In the genomic region with DNA sequence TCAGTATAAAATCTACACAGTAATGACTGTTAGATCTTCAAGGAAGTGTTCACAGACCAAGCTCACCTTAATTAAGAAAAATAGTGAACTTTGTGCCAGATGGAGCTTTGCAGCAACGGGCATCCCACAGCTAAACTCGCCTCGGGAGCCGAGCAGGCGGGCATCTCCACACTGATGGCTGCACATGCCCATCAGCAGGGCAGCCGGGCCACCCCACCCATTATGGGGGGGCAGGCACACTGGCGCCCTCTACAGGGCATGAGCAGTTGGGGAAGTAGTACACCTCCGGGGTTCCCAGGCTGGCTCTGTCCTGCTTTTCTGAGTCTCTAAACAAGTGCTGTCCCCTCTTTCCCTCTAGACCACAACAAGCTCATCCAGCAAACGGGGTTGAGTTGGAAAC, we compare ENCODE assay signal across 2 cellular contexts.
TF ChIP-seq lines count a peak whose summit lies in the region.

No MANE protein-coding gene starts in this region.

TF ChIP-seq in HEK293T, 16 proteins besides CTCF, POLR2A, EP300 and RAD21:
- TF ChIP-seq FOXA1 (IDR thresholded peaks at IDR 0.05) (no peak), LEF1 (IDR thresholded peaks at IDR 0.05; ENCODE audit: borderline replicate concordance) (no peak), FOXM1 (IDR thresholded peaks at IDR 0.05; ENCODE audit: borderline replicate concordance) (no peak), ARNT (IDR thresholded peaks at IDR 0.05) (no peak), NFRKB (IDR thresholded peaks at IDR 0.05) (no peak), HDGF (IDR thresholded peaks at IDR 0.05; ENCODE audit: borderline replicate concordance) (no peak), BHLHE40 (IDR thresholded peaks at IDR 0.05; ENCODE audit: borderline replicate concordance) (no peak), SUZ12 (IDR thresholded peaks at IDR 0.05) (no peak)
TF ChIP-seq in HEK293T: peak in this region for 0.

TF ChIP-seq in HepG2, 621 proteins besides CTCF, POLR2A, EP300 and RAD21:
- TF ChIP-seq, protein P1, sequence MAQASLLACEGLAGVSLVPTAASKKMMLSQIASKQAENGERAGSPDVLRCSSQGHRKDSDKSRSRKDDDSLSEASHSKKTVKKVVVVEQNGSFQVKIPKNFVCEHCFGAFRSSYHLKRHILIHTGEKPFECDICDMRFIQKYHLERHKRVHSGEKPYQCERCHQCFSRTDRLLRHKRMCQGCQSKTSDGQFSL (CRISPR knock-in tag; IDR thresholded peaks at IDR 0.05) = peak; percentile 98
- TF ChIP-seq ZBTB8A (CRISPR knock-in tag; IDR thresholded peaks at IDR 0.05; ENCODE audit: borderline replicate concordance, low read depth) = no peak
- TF ChIP-seq, protein P2, sequence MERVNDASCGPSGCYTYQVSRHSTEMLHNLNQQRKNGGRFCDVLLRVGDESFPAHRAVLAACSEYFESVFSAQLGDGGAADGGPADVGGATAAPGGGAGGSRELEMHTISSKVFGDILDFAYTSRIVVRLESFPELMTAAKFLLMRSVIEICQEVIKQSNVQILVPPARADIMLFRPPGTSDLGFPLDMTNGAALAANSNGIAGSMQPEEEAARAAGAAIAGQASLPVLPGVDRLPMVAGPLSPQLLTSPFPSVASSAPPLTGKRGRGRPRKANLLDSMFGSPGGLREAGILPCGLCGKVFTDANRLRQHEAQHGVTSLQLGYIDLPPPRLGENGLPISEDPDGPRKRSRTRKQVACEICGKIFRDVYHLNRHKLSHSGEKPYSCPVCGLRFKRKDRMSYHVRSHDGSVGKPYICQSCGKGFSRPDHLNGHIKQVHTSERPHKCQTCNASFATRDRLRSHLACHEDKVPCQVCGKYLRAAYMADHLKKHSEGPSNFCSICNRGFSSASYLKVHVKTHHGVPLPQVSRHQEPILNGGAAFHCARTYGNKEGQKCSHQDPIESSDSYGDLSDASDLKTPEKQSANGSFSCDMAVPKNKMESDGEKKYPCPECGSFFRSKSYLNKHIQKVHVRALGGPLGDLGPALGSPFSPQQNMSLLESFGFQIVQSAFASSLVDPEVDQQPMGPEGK (CRISPR knock-in tag; IDR thresholded peaks at IDR 0.05) = peak; percentile 51; the same call in 1 of the 2 replicates
